8 cellular contexts compared by ENCODE assay signal in genomic region chr16:28974007-28974436, GRCh38. TPM values are rescaled to one million over a fixed set of nuclear protein-coding genes. Genes with fewer than 3 reads are reported as not detected.
DNase-seq lines count a peak whose midpoint lies in the region; ATAC-seq and TF ChIP-seq lines count a peak whose summit lies in the region.

No MANE protein-coding gene starts in this region.

- DNase-seq in DMS 273 treated with DMSO at 0.1 percent for 48 hours (lab: John Stamatoyannopoulos, UW): peak; percentile 40
- peak; percentile 79 for DNase-seq in M059J (ENCODE audit: low read depth)
- no peak for DNase-seq in T-helper 17 cell
- DNase-seq in effector memory CD4-positive, alpha-beta T cell: no peak
- peak; percentile 67 for DNase-seq in lower lobe of right lung

- H3K36me3 Mint-ChIP-seq in T-helper 17 cell (ENCODE audit: low read depth): peaks cover 2% of the 10 kb centered on the region

- intact Hi-C loops in lower lobe of right lung (cut with DNase I): no loop called here

- H3K4me1 ChIP-seq in effector memory CD4-positive, alpha-beta T cell (ENCODE audit: control insufficient read depth, insufficient read depth, low read length, poor library complexity, severe bottlenecking): peaks cover 13% of the 10 kb centered on the region
- H3K4me1 ChIP-seq in lower lobe of right lung (peaks cover 33% of the 10 kb centered on the region), stomach smooth muscle (ENCODE audit: control insufficient read depth, insufficient read depth, low read length) (peaks cover 17% of the 10 kb centered on the region)

- peak overlapping the region; percentile 71 for H3K27ac ChIP-seq in effector memory CD4-positive, alpha-beta T cell (ENCODE audit: insufficient read depth, low read length, poor library complexity, severe bottlenecking)
- H3K27ac ChIP-seq in lower lobe of right lung (peak overlapping the region; percentile 85), stomach smooth muscle (ENCODE audit: low read length) (peak overlapping the region; percentile 77)

- peak overlapping the region; percentile 98 for H3K4me3 Mint-ChIP-seq in T-helper 17 cell

- peak; percentile 57 for TF ChIP-seq CTCF in lower lobe of right lung (IDR thresholded peaks at IDR 0.05)

- H3K4me1 Mint-ChIP-seq in T-helper 17 cell: peaks cover 28% of the 10 kb centered on the region

- peak overlapping the region; percentile 90 to 92 for H3K9ac ChIP-seq in stomach smooth muscle (ENCODE audit: low read length in 2 of 2)

- no peaks in the 10 kb centered on the region for H3K9me3 ChIP-seq in T-helper 17 cell (ENCODE audit: control insufficient read depth, low read length, poor library complexity, severe bottlenecking)
- H3K9me3 ChIP-seq in effector memory CD4-positive, alpha-beta T cell (ENCODE audit: control insufficient read depth, low read length): no peaks in the 10 kb centered on the region
- no peaks in the 10 kb centered on the region for H3K9me3 ChIP-seq in lower lobe of right lung
- no peaks in the 10 kb centered on the region for H3K9me3 ChIP-seq in stomach smooth muscle (ENCODE audit: control insufficient read depth in 2 of 2, low read length in 2 of 2)

- H3K27ac Mint-ChIP-seq in T-helper 17 cell: peak overlapping the region; percentile 95

- no peaks in the 10 kb centered on the region for H3K27me3 ChIP-seq in effector memory CD4-positive, alpha-beta T cell (replicated peaks; ENCODE audit: control insufficient read depth, insufficient read depth, low read length, poor library complexity, severe bottlenecking)
- H3K27me3 ChIP-seq in lower lobe of right lung (ENCODE audit: low read depth): no peaks in the 10 kb centered on the region
- H3K27me3 ChIP-seq in stomach smooth muscle (ENCODE audit: control insufficient read depth in 1 of 2, insufficient read depth in 2 of 2, low read length in 2 of 2): no peaks in the 10 kb centered on the region

- peak overlapping the region; percentile 85 for H3K4me3 ChIP-seq in effector memory CD4-positive, alpha-beta T cell (ENCODE audit: insufficient read depth, low read depth, low read length, poor library complexity, severe bottlenecking)
- H3K4me3 ChIP-seq in lower lobe of right lung (peak overlapping the region; percentile 96), stomach smooth muscle (ENCODE audit: low read length in 2 of 2) (peak overlapping the region; percentile 87 to 99)

- peak; percentile 9 for ATAC-seq in GM21447 (IDR thresholded peaks at IDR 0.05; ENCODE audit: unreplicated experiment)
- peak; percentile 4 for ATAC-seq in T-helper 17 cell
- ATAC-seq in lower lobe of right lung: peak; percentile 54 to 67
- ATAC-seq in HG02884 (IDR thresholded peaks at IDR 0.05; ENCODE audit: unreplicated experiment): no peak

- no peaks in the 10 kb centered on the region for H3K27me3 Mint-ChIP-seq in T-helper 17 cell

- peaks cover 2% of the 10 kb centered on the region for H3K36me3 ChIP-seq in effector memory CD4-positive, alpha-beta T cell (ENCODE audit: control insufficient read depth, insufficient read depth, low read length)
- H3K36me3 ChIP-seq in lower lobe of right lung (peaks cover 13% of the 10 kb centered on the region), stomach smooth muscle (ENCODE audit: control insufficient read depth in 2 of 2, insufficient read depth in 2 of 2, low read length in 2 of 2) (peaks cover 7 to 17% of the 10 kb centered on the region in 2 donors)

RNA-seq across cellular contexts. Expression of gene SPNS1, which starts 0.6 kb away (rescaled TPM):
- 28.8 and 48.7 TPM in 2 replicates for total RNA-seq in M059J (2014; rRNA removed; shearing (Covaris generic))
- total RNA-seq in T-helper 17 cell: 10 to 100 TPM; 24.4 to 28.1 TPM
- total RNA-seq in lower lobe of right lung: 77.5 TPM

RNA-seq across cellular contexts. Expression of gene LAT, which starts 10.8 kb away (rescaled TPM):
- 1.2 TPM in 1 of 2 replicates, not detected in the other for total RNA-seq in M059J (2014; rRNA removed; shearing (Covaris generic))
- total RNA-seq in T-helper 17 cell (100 to 1,000 TPM; 191 to 193 TPM), lower lobe of right lung (17.8 TPM)

RNA-seq across cellular contexts. Expression of gene NFATC2IP, which starts 23.3 kb away (rescaled TPM):
- total RNA-seq in M059J (2014; rRNA removed; shearing (Covaris generic)): 22.2 and 23.7 TPM in 2 replicates
- total RNA-seq in T-helper 17 cell (10 to 100 TPM; 67.7 to 70.9 TPM), lower lobe of right lung (38.4 TPM)

RNA-seq across cellular contexts. Expression of gene CD19, which starts 42.3 kb away (rescaled TPM):
- total RNA-seq in M059J (2014; rRNA removed; shearing (Covaris generic)): not detected in 2 replicates
- total RNA-seq in T-helper 17 cell: 1 to 10 TPM in 1 of 2 donors, not detected in 1; 4.0 TPM
- total RNA-seq in lower lobe of right lung: 0.21 TPM

RNA-seq across cellular contexts. Expression of gene RABEP2, which starts 49.0 kb away (rescaled TPM):
- 14.7 and 38.1 TPM in 2 replicates for total RNA-seq in M059J (2014; rRNA removed; shearing (Covaris generic))
- total RNA-seq in T-helper 17 cell: 10 to 100 TPM; 25.2 to 25.3 TPM
- 18.8 TPM for total RNA-seq in lower lobe of right lung

Comparison
In these comparisons a context has a peak if more than half of its experiments do, and no peak if none do; other contexts are left out.
1. DNase-seq: peak in DMS 273 treated with DMSO at 0.1 percent for 48 hours (single experiment), M059J (single experiment) and lower lobe of right lung (single experiment); none in T-helper 17 cell (0 of 3) and effector memory CD4-positive, alpha-beta T cell (0 of 3).
2. RNA of gene LAT, which starts 10.8 kb away (total RNA-seq): 191 to 193 TPM in T-helper 17 cell; 17.8 TPM in lower lobe of right lung (single experiment) and 1.2 TPM in M059J; every median in the first group is over 10 times any median in the second.
3. Peak in every context shown above with its lines, with median percentiles within 50 percentile points of each other: H3K27ac ChIP-seq and H3K4me3 ChIP-seq.